Comparison of ENCODE assay signal across 9 cellular contexts in genomic region chr3:109081746-109082510, GRCh38. TPM values are rescaled to one million over a fixed set of nuclear protein-coding genes. Genes with fewer than 3 reads are reported as not detected.
DNase-seq lines count a peak whose midpoint lies in the region; ATAC-seq and TF ChIP-seq lines count a peak whose summit lies in the region.
"Had no signal": no experiment of that assay in that cellular context is flagged by ENCODE, and none has a peak within 500 bp of the region (broad histone marks: within the 10 kb centered on the region; RNA-seq: fewer than 3 reads in every experiment).

No MANE protein-coding gene starts in this region.

- H3K27me3 Mint-ChIP-seq in activated T-helper 17 cell treated with anti-CD3 and anti-CD28 coated beads, Interleukin-2, amount 50 U/mL, for 72 hours, result peaks cover 34% of the 10 kb centered on the region
- peaks cover under 1% of the 10 kb centered on the region for H3K27me3 Mint-ChIP-seq in type B pancreatic cell

- ATAC-seq in activated T-helper 17 cell treated with anti-CD3 and anti-CD28 coated beads, Interleukin-2, amount 50 U/mL, for 72 hours (replicated peaks), result peak; percentile 82

- H3K4me3 ChIP-seq in BLaER1 treated with 17β-estradiol and CSF1 and Interleukin-3, amounts not matched to agents 10 nM and 100 nM, result no peak overlapping the region
- no peak overlapping the region for H3K4me3 ChIP-seq in GM12864 (ENCODE audit: low read depth, low read length)
- H3K4me3 ChIP-seq: thoracic aorta had no signal

- peaks cover 4 to 7% (median 5%) of the 10 kb centered on the region in 10 experiments; a peak in 13 of 20 replicates for H3K4me1 ChIP-seq in BLaER1 treated with 17β-estradiol and CSF1 and Interleukin-3, amounts not matched to agents 10 nM and 100 nM

- H4K20me1 ChIP-seq in BLaER1 treated with 17β-estradiol and CSF1 and Interleukin-3, amounts not matched to agents 10 nM and 100 nM, result no peaks in the 10 kb centered on the region

- no peaks in the 10 kb centered on the region for H3K4me1 Mint-ChIP-seq in activated T-helper 17 cell treated with anti-CD3 and anti-CD28 coated beads, Interleukin-2, amount 50 U/mL, for 72 hours
- peaks cover 4% of the 10 kb centered on the region for H3K4me1 Mint-ChIP-seq in type B pancreatic cell (ENCODE audit: unreplicated experiment)

- peak overlapping the region; percentile 34 for H3K27ac Mint-ChIP-seq in activated T-helper 17 cell treated with anti-CD3 and anti-CD28 coated beads, Interleukin-2, amount 50 U/mL, for 72 hours
- no peak overlapping the region for H3K27ac Mint-ChIP-seq in type B pancreatic cell

- H3K27me3 ChIP-seq in BLaER1 treated with 17β-estradiol and CSF1 and Interleukin-3, amounts not matched to agents 10 nM and 100 nM, result no peaks in the 10 kb centered on the region

- no peaks in the 10 kb centered on the region for H3K9me3 ChIP-seq in BLaER1 treated with 17β-estradiol and CSF1 and Interleukin-3, amounts not matched to agents 10 nM and 100 nM (replicated peaks in 1 of 11)
- H3K9me3 ChIP-seq: thoracic aorta had no signal

- no peak overlapping the region for H3K4me3 Mint-ChIP-seq in activated T-helper 17 cell treated with anti-CD3 and anti-CD28 coated beads, Interleukin-2, amount 50 U/mL, for 72 hours
- H3K4me3 Mint-ChIP-seq in type B pancreatic cell, result no peak overlapping the region

- peaks cover 4% of the 10 kb centered on the region for H3K9me3 Mint-ChIP-seq in activated T-helper 17 cell treated with anti-CD3 and anti-CD28 coated beads, Interleukin-2, amount 50 U/mL, for 72 hours
- peaks cover 7% of the 10 kb centered on the region for H3K9me3 Mint-ChIP-seq in type B pancreatic cell

- no peak overlapping the region; a peak in 1 of 22 replicates for H3K9ac ChIP-seq in BLaER1 treated with 17β-estradiol and CSF1 and Interleukin-3, amounts not matched to agents 10 nM and 100 nM

- no peak overlapping the region for H3K27ac ChIP-seq in BLaER1 treated with 17β-estradiol and CSF1 and Interleukin-3, amounts not matched to agents 10 nM and 100 nM
- H3K27ac ChIP-seq: thoracic aorta had no signal

- H3K36me3 ChIP-seq in BLaER1 treated with 17β-estradiol and CSF1 and Interleukin-3, amounts not matched to agents 10 nM and 100 nM, result no peaks in the 10 kb centered on the region
- H3K36me3 ChIP-seq: thoracic aorta had no signal

- H3K36me3 Mint-ChIP-seq in activated T-helper 17 cell treated with anti-CD3 and anti-CD28 coated beads, Interleukin-2, amount 50 U/mL, for 72 hours (ENCODE audit: low read depth), result no peaks in the 10 kb centered on the region
- no peaks in the 10 kb centered on the region for H3K36me3 Mint-ChIP-seq in type B pancreatic cell

- TF ChIP-seq CTCF in GM12864 (IDR thresholded peaks at IDR 0.05; ENCODE audit: low read depth, low read length, missing control alignments) (peak; percentile 77), type B pancreatic cell (conservative IDR thresholded peaks at IDR 0.05) (peak; percentile 82)

- peak overlapping the region; percentile 28 to 75 (median 39); a peak in 15 of 22 replicates for H3K4me2 ChIP-seq in BLaER1 treated with 17β-estradiol and CSF1 and Interleukin-3, amounts not matched to agents 10 nM and 100 nM

- DNase-seq in GM12864 (ENCODE audit: low read depth) (peak; percentile 68), HCEC 1CT (peak; percentile 26), Kasumi-1 (lab: John Stamatoyannopoulos, UW) (peak; percentile 26 to 39), iPS-NIHi11 (ENCODE audit: low spot score) (peak; percentile 69), type B pancreatic cell (ENCODE audit: extremely low spot score, unreplicated experiment) (no peak), C1 segment of cervical spinal cord (lab: John Stamatoyannopoulos, UW) (no peak)

RNA-seq across cellular contexts. Expression of gene MORC1, which starts 36.0 kb away (rescaled TPM):
- total RNA-seq in activated T-helper 17 cell treated with anti-CD3 and anti-CD28 coated beads, Interleukin-2, amount 50 U/mL, for 72 hours, result under 1 TPM in 1 of 2 donors, not detected in 1; 0.11 TPM
- not detected in 2 replicates for total RNA-seq in type B pancreatic cell (ENCODE audit: low replicate concordance)
- total RNA-seq: thoracic aorta had no signal

RNA-seq across cellular contexts. Expression of gene C3orf85, which starts 54.6 kb away (rescaled TPM):
- total RNA-seq in activated T-helper 17 cell treated with anti-CD3 and anti-CD28 coated beads, Interleukin-2, amount 50 U/mL, for 72 hours, result not detected
- 2.3 and 6.8 TPM in 2 replicates for total RNA-seq in type B pancreatic cell (ENCODE audit: low replicate concordance)
- total RNA-seq: thoracic aorta had no signal

Comparison
In these comparisons a context has a peak if more than half of its experiments do, and no peak if none do; other contexts are left out.
1. DNase-seq: peak in GM12864 (single experiment), HCEC 1CT (single experiment), Kasumi-1 (2 of 2) and iPS-NIHi11 (single experiment); none in type B pancreatic cell (single experiment) and C1 segment of cervical spinal cord (0 of 14).